Comparison of ENCODE assay signal across 1 cellular context in genomic region chr18:37487400-37487831, GRCh38.
TF ChIP-seq lines count a peak whose summit lies in the region.

No MANE protein-coding gene starts in this region.

TF ChIP-seq in H1, 55 proteins besides CTCF, POLR2A, EP300 and RAD21:
- TF ChIP-seq POU5F1 (IDR thresholded peaks at IDR 0.05; ENCODE audit: low read depth, low read length) (no peak), MAX (IDR thresholded peaks at IDR 0.05) (0 out of 2 replicates have a peak, but pooled peaks have one; percentile 23)
